In the genomic region with DNA sequence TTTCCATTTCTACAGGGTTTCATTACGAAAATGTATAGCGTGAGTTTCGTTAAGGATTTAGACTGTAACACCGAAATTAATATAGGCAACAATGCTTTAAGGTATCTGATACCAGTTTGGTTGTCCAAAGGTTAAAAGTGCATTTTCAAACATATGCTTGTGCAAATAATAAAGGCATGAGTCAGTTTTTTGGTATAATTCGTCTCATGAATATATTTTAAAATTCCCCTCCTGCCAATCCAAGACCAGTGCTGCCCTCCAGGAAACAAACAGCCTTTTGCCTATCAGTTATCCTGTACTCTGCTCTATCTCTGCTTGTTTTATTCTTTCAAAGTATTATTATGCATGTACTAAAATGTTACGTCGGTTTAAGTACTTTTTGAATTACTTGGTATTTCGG, we compare ENCODE assay signal across 8 cellular contexts. TPM values are rescaled to one million over a fixed set of nuclear protein-coding genes. Genes with fewer than 3 reads are reported as not detected.
DNase-seq lines count a peak whose midpoint lies in the region; ATAC-seq and TF ChIP-seq lines count a peak whose summit lies in the region.

No MANE protein-coding gene starts in this region.

- CTCF ChIA-PET in activated CD8-positive, alpha-beta T cell treated with anti-CD3 and anti-CD28 coated beads for 36 hours (lab: Charles Lee) = no interaction called here

- peaks cover 49% of the 10 kb centered on the region for H3K4me1 Mint-ChIP-seq in T-helper 1 cell treated with Interleukin-12 subunit alpha and Interleukin-12 subunit beta and Interleukin-4 antibody, amounts not matched to agents 30 μg/mL and 1 μg/mL, for 36 hours (ENCODE audit: low read depth)
- H3K4me1 Mint-ChIP-seq in activated CD8-positive, alpha-beta T cell treated with anti-CD3 and anti-CD28 coated beads for 36 hours (ENCODE audit: low read depth) = peaks cover 62% of the 10 kb centered on the region

- POLR2A ChIA-PET in activated CD8-positive, alpha-beta T cell treated with anti-CD3 and anti-CD28 coated beads for 36 hours (lab: Charles Lee) = no interaction called here

- no peaks in the 10 kb centered on the region for H3K27me3 ChIP-seq in iPS-18a (ENCODE audit: control insufficient read depth, insufficient read depth, low read length)
- no peaks in the 10 kb centered on the region for H3K27me3 ChIP-seq in stomach

- TF ChIP-seq CTCF in activated CD8-positive, alpha-beta T cell treated with anti-CD3 and anti-CD28 coated beads for 36 hours (IDR thresholded peaks at IDR 0.05) = no peak
- TF ChIP-seq CTCF in stomach (IDR thresholded peaks at IDR 0.05) = no peak

- no peak for TF ChIP-seq EP300 in stomach (IDR thresholded peaks at IDR 0.05)

- no peak for DNase-seq in T-helper 1 cell
- DNase-seq in activated CD8-positive, alpha-beta T cell treated with anti-CD3 and anti-CD28 coated beads for 36 hours = no peak
- no peak for DNase-seq in stomach
- no peak for DNase-seq in amygdala (lab: John Stamatoyannopoulos, UW)
- no peak for DNase-seq in activated gamma-delta T cell (lab: John Stamatoyannopoulos, UW)
- DNase-seq in activated CD4-positive, alpha-beta T cell treated with anti-CD3 and anti-CD28 coated beads for 4 hours = no peak

- no peaks in the 10 kb centered on the region for H3K9me3 ChIP-seq in iPS-18a (ENCODE audit: control insufficient read depth, low read depth, low read length)
- no peaks in the 10 kb centered on the region for H3K9me3 ChIP-seq in stomach

- TF ChIP-seq POLR2A in stomach (IDR thresholded peaks at IDR 0.05) = no peak

- H3K4me3 ChIP-seq in iPS-18a (ENCODE audit: low read length) = peak overlapping the region; percentile 63
- peak overlapping the region; percentile 96 to 100 (median 97) for H3K4me3 ChIP-seq in stomach

- WGBS in stomach, 5 donors = 27 to 41% (median 37%) methylated on average over 8 of the region's 8 CpGs

- H3K36me3 Mint-ChIP-seq in T-helper 1 cell treated with Interleukin-12 subunit alpha and Interleukin-12 subunit beta and Interleukin-4 antibody, amounts not matched to agents 30 μg/mL and 1 μg/mL, for 36 hours (ENCODE audit: low read depth) = peaks cover 3% of the 10 kb centered on the region
- peaks cover 20% of the 10 kb centered on the region for H3K36me3 Mint-ChIP-seq in activated CD8-positive, alpha-beta T cell treated with anti-CD3 and anti-CD28 coated beads for 36 hours (ENCODE audit: low read depth)

- H3K36me3 ChIP-seq in iPS-18a (ENCODE audit: control insufficient read depth, low read depth, low read length) (no peaks in the 10 kb centered on the region), stomach (no peaks in the 10 kb centered on the region)

- H3K27ac Mint-ChIP-seq in T-helper 1 cell treated with Interleukin-12 subunit alpha and Interleukin-12 subunit beta and Interleukin-4 antibody, amounts not matched to agents 30 μg/mL and 1 μg/mL, for 36 hours = peak overlapping the region; percentile 84
- peak overlapping the region; percentile 88 for H3K27ac Mint-ChIP-seq in activated CD8-positive, alpha-beta T cell treated with anti-CD3 and anti-CD28 coated beads for 36 hours

- intact Hi-C loops in activated CD8-positive, alpha-beta T cell treated with anti-CD3 and anti-CD28 coated beads for 36 hours (cut with micrococcal nuclease) = loop anchor here (5.0 to 10.0 kb wide), 3 partner anchors 63 to 201 kb away; no protein-coding TSS in a partner anchor
- intact Hi-C loops in stomach (cut with DNase I; ENCODE audit: low total_unique reads) = no loop called here

- H3K9ac ChIP-seq in iPS-18a (ENCODE audit: low read length) = peak overlapping the region; percentile 63

- H3K9me3 Mint-ChIP-seq in T-helper 1 cell treated with Interleukin-12 subunit alpha and Interleukin-12 subunit beta and Interleukin-4 antibody, amounts not matched to agents 30 μg/mL and 1 μg/mL, for 36 hours = no peaks in the 10 kb centered on the region
- H3K9me3 Mint-ChIP-seq in activated CD8-positive, alpha-beta T cell treated with anti-CD3 and anti-CD28 coated beads for 36 hours = no peaks in the 10 kb centered on the region

- no peaks in the 10 kb centered on the region for H3K27me3 Mint-ChIP-seq in T-helper 1 cell treated with Interleukin-12 subunit alpha and Interleukin-12 subunit beta and Interleukin-4 antibody, amounts not matched to agents 30 μg/mL and 1 μg/mL, for 36 hours (ENCODE audit: low read depth)
- no peaks in the 10 kb centered on the region for H3K27me3 Mint-ChIP-seq in activated CD8-positive, alpha-beta T cell treated with anti-CD3 and anti-CD28 coated beads for 36 hours

- H3K4me1 ChIP-seq in iPS-18a (ENCODE audit: control insufficient read depth, low read depth, low read length) (peaks cover 23% of the 10 kb centered on the region), stomach (peaks cover 36 to 73% (median 50%) of the 10 kb centered on the region in 4 donors)

- ATAC-seq in activated CD8-positive, alpha-beta T cell treated with anti-CD3 and anti-CD28 coated beads for 36 hours = no peak

- H3K27ac ChIP-seq in iPS-18a (ENCODE audit: low read length) (no peak overlapping the region), stomach (peak overlapping the region in 4 of 5 donors; percentile 94 to 99 (median 96))

- peak overlapping the region; percentile 88 for H3K4me3 Mint-ChIP-seq in T-helper 1 cell treated with Interleukin-12 subunit alpha and Interleukin-12 subunit beta and Interleukin-4 antibody, amounts not matched to agents 30 μg/mL and 1 μg/mL, for 36 hours
- H3K4me3 Mint-ChIP-seq in activated CD8-positive, alpha-beta T cell treated with anti-CD3 and anti-CD28 coated beads for 36 hours = peak overlapping the region; percentile 97

RNA-seq across cellular contexts. Expression of gene LCOR, which starts 2.0 kb away (rescaled TPM):
- 10 to 100 TPM; 20.6 to 24.3 TPM for total RNA-seq in activated CD8-positive, alpha-beta T cell treated with anti-CD3 and anti-CD28 coated beads for 36 hours
- 10 to 100 TPM; 12.7 to 61.3 (median 31.2) TPM for total RNA-seq in stomach
- polyA plus RNA-seq in stomach = 1 to 10 TPM; 2.0 to 2.6 (median 2.1) TPM
